Comparison of ENCODE assay signal across 1 cellular context in the genomic region with DNA sequence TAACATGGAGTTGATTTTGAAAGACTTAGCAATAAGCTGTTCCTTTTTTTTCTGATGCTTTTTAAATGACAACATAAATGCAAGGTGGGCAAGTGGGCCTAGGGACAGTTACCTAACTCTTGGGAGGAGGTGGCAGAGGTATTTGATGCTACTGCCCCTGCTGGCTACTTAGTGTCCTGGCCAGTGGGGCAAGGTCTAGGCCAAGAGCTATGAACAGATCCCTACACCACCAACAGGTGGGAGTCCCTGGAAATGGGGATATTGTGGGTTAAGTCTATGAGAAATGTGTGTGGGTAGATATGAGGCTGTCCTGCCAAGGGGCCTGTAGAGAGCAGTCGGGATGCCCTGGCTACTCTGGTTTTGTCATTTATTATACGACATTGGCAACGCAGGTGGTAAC.
TF ChIP-seq lines count a peak whose summit lies in the region.

No MANE protein-coding gene starts in this region.

TF ChIP-seq in K562, 482 proteins besides CTCF, POLR2A, EP300 and RAD21 (continued from another document):
- TF ChIP-seq CLOCK (CRISPR knock-in tag; IDR thresholded peaks at IDR 0.05; ENCODE audit: borderline replicate concordance), result no peak
- TF ChIP-seq NFYB (IDR thresholded peaks at IDR 0.05; ENCODE audit: extremely low read depth, insufficient read length), result no peak
- TF ChIP-seq HIVEP1 (CRISPR knock-in tag; IDR thresholded peaks at IDR 0.05), result no peak
